9 cellular contexts compared by ENCODE assay signal in genomic region chr13:114025432-114026127, GRCh38. TPM values are rescaled to one million over a fixed set of nuclear protein-coding genes. Genes with fewer than 3 reads are reported as not detected.
DNase-seq lines count a peak whose midpoint lies in the region; ATAC-seq, FAIRE-seq and TF ChIP-seq lines count a peak whose summit lies in the region.
"Had no signal": no experiment of that assay in that cellular context is flagged by ENCODE, and none has a peak within 500 bp of the region (broad histone marks: within the 10 kb centered on the region; RNA-seq: fewer than 3 reads in every experiment).

No MANE protein-coding gene starts in this region.

- H3K36me3 ChIP-seq in BE2C = peaks cover 15% of the 10 kb centered on the region; the same call in 1 of the 2 replicates

- H3K4me1 ChIP-seq in BE2C = peaks cover 7% of the 10 kb centered on the region

- H3K36me3 Mint-ChIP-seq in neural crest cell (ENCODE audit: low read depth) (peaks cover 7% of the 10 kb centered on the region), Calu3 (ENCODE audit: insufficient read depth, unreplicated experiment) (no peaks in the 10 kb centered on the region)

- peak overlapping the region; percentile 88 for H3K27ac Mint-ChIP-seq in neural crest cell (ENCODE audit: unreplicated experiment)
- no peak overlapping the region for H3K27ac Mint-ChIP-seq in Calu3 (ENCODE audit: unreplicated experiment)

- H3K27me3 Mint-ChIP-seq in neural crest cell (ENCODE audit: low read depth) (no peaks in the 10 kb centered on the region), Calu3 (ENCODE audit: unreplicated experiment) (no peaks in the 10 kb centered on the region)

- H3K27me3 ChIP-seq in BE2C = no peaks in the 10 kb centered on the region

- H3K4me3 ChIP-seq in BE2C (ENCODE audit: low read depth, low read length) = no peak overlapping the region

- H3K4me3 Mint-ChIP-seq in neural crest cell (peak overlapping the region; percentile 61), Calu3 (ENCODE audit: low read depth, unreplicated experiment) (no peak overlapping the region)

- BruUV-seq in Calu3 (replicated peaks; lab: Mats Ljungman, UMichigan) = no TSS peak

- H3K9me3 Mint-ChIP-seq in neural crest cell (no peaks in the 10 kb centered on the region), Calu3 (ENCODE audit: low read depth, unreplicated experiment) (no peaks in the 10 kb centered on the region)

- no peak for FAIRE-seq in D721Med (lab: Jason Lieb, UNC)
- FAIRE-seq: endothelial cell of umbilical vein had no signal

- no peak for ATAC-seq in HG02852 (IDR thresholded peaks at IDR 0.05; ENCODE audit: unreplicated experiment)

- no peaks in the 10 kb centered on the region for H3K9me3 ChIP-seq in BE2C

- TF ChIP-seq CTCF in BE2C (IDR thresholded peaks at IDR 0.05; ENCODE audit: low read depth, low read length) = peak; percentile 39
- no peak for TF ChIP-seq CTCF in neural crest cell (conservative IDR thresholded peaks at IDR 0.05)
- no peak for TF ChIP-seq CTCF in D721Med (IDR thresholded peaks at IDR 0.05; ENCODE audit: insufficient read depth, missing control alignments)
- no peak for TF ChIP-seq CTCF in Calu3 (IDR thresholded peaks at IDR 0.05; ENCODE audit: unreplicated experiment)

- CTCF ChIA-PET in Calu3 (lab: Charles Lee) = no interaction called here

- intact Hi-C loops in Calu3 (cut with micrococcal nuclease; ENCODE audit: unreplicated experiment) = no loop called here

- DNase-seq in BE2C (peak; percentile 65), NCI-H1092 treated with DMSO at 0.1 percent for 48 hours (lab: John Stamatoyannopoulos, UW) (peak; percentile 70), epidermal melanocyte (ENCODE audit: insufficient read length, low spot score) (peak; percentile 75), neural crest cell (ENCODE audit: low read depth, low spot score) (no peak), HT-29 (ENCODE audit: low spot score) (no peak), D721Med (ENCODE audit: insufficient read length, low spot score) (no peak), Calu3 (no peak)

- H3K4me1 Mint-ChIP-seq in neural crest cell = peaks cover 19% of the 10 kb centered on the region
- H3K4me1 Mint-ChIP-seq in Calu3 (ENCODE audit: low read depth, unreplicated experiment) = no peaks in the 10 kb centered on the region

RNA-seq across cellular contexts. Expression of gene C13orf46, which starts 51.7 kb away (rescaled TPM):
- polyA plus RNA-seq in BE2C (2012; ENCODE audit: insufficient read depth, insufficient read length, low read depth) = not detected
- total RNA-seq in neural crest cell (0.66 and 1.9 TPM in 2 replicates), Calu3 (2022) (0.29 and 0.33 TPM in 2 replicates)
- total RNA-seq in HT-29 (2014; rRNA removed; shearing (Covaris generic)) = 0.38 and 0.60 TPM in 2 replicates

Comparison
In these comparisons a context has a peak if more than half of its experiments do, and no peak if none do; other contexts are left out.
1. DNase-seq: peak in BE2C (single experiment), NCI-H1092 treated with DMSO at 0.1 percent for 48 hours (single experiment) and epidermal melanocyte (single experiment); none in neural crest cell (single experiment), HT-29 (single experiment), D721Med (single experiment) and Calu3 (single experiment).